Comparison of ENCODE assay signal across 1 cellular context in the genomic region with DNA sequence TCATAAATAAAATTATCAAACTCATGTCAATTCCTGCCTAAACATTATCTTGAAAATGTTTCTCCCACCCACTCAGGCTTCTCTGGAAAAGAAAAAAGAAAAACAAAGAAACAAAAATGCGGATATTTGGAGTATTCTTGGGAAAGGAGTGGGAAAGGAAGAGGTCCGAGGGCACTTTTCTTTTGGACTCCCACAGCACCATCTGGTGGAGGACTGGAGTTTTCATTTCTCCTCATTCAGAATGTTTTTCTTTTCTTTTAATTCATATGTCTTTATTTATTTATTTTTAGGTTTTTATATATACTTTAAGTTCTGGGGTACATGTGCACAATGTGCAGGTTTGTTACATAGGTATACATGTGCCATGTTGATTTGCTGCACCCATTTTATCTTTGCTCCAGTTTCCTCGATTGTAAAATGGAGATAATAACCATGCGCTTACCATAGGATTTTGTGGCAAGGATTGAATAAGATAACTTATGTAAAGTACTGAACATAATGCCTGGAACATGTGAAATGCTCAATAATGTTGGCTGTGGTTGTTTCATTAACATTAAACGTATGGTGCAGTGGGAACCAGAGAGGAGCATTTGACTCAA.
TF ChIP-seq lines count a peak whose summit lies in the region.

No MANE protein-coding gene starts in this region.

TF ChIP-seq in GM23338, 12 proteins besides CTCF, POLR2A, EP300 and RAD21 (continued from another document):
- TF ChIP-seq, protein P1, sequence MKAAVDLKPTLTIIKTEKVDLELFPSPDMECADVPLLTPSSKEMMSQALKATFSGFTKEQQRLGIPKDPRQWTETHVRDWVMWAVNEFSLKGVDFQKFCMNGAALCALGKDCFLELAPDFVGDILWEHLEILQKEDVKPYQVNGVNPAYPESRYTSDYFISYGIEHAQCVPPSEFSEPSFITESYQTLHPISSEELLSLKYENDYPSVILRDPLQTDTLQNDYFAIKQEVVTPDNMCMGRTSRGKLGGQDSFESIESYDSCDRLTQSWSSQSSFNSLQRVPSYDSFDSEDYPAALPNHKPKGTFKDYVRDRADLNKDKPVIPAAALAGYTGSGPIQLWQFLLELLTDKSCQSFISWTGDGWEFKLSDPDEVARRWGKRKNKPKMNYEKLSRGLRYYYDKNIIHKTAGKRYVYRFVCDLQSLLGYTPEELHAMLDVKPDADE (IDR thresholded peaks at IDR 0.05): no peak
- no peak for TF ChIP-seq ZNF331 (CRISPR knock-in tag; IDR thresholded peaks at IDR 0.05; ENCODE audit: low read depth)
- no peak for TF ChIP-seq POLR2AphosphoS5 (IDR thresholded peaks at IDR 0.05; ENCODE audit: low read depth)
- TF ChIP-seq, protein P2, sequence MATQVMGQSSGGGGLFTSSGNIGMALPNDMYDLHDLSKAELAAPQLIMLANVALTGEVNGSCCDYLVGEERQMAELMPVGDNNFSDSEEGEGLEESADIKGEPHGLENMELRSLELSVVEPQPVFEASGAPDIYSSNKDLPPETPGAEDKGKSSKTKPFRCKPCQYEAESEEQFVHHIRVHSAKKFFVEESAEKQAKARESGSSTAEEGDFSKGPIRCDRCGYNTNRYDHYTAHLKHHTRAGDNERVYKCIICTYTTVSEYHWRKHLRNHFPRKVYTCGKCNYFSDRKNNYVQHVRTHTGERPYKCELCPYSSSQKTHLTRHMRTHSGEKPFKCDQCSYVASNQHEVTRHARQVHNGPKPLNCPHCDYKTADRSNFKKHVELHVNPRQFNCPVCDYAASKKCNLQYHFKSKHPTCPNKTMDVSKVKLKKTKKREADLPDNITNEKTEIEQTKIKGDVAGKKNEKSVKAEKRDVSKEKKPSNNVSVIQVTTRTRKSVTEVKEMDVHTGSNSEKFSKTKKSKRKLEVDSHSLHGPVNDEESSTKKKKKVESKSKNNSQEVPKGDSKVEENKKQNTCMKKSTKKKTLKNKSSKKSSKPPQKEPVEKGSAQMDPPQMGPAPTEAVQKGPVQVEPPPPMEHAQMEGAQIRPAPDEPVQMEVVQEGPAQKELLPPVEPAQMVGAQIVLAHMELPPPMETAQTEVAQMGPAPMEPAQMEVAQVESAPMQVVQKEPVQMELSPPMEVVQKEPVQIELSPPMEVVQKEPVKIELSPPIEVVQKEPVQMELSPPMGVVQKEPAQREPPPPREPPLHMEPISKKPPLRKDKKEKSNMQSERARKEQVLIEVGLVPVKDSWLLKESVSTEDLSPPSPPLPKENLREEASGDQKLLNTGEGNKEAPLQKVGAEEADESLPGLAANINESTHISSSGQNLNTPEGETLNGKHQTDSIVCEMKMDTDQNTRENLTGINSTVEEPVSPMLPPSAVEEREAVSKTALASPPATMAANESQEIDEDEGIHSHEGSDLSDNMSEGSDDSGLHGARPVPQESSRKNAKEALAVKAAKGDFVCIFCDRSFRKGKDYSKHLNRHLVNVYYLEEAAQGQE (IDR thresholded peaks at IDR 0.05; ENCODE audit: unreplicated experiment): no peak
- no peak for TF ChIP-seq CREB1 (CRISPR knock-in tag; IDR thresholded peaks at IDR 0.05; ENCODE audit: low read depth)
- no peak for TF ChIP-seq STAT1 (IDR thresholded peaks at IDR 0.05; ENCODE audit: unreplicated experiment)
TF ChIP-seq in GM23338: peak in this region for 0.
